Comparison of ENCODE assay signal across 29 cellular contexts in the genomic region with DNA sequence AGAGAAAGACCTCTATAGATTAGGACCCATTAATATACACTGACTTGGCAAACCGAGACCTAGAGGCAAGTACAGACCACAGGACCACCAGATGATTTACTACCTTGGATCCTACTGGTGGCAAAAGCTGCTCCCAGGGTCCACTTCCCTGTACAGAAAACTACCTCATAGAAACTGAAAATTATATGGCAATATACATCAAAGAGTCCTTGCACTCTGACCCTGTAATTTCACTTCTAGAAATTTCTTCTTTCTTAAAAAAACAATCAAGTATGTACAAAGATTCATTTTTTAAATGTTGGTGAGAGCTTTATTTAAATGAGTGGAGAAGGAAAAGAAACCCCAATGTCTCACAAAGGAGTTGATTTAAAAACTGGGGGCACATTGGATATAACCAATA.
"Had no signal": no experiment of that assay in that cellular context is flagged by ENCODE, and none has a peak within 500 bp of the region (broad histone marks: within the 10 kb centered on the region; RNA-seq: fewer than 3 reads in every experiment).

No MANE protein-coding gene starts in this region.

- H3K27me3 Mint-ChIP-seq: stimulated activated memory B cell treated with anti-CD40 and anti-IgM and Interleukin-4, amounts not matched to agents 10 μg/mL and 1 μg/mL and 100 μg/mL, for 72 hours; stimulated activated naive CD8-positive, alpha-beta T cell treated with anti-CD3 and anti-CD28 coated beads, Interleukin-15, amount 100 ng/mL, for 72 hours; stimulated activated naive CD8-positive, alpha-beta T cell treated with anti-CD3 and anti-CD28 coated beads, Interleukin-15, Interleukin-2, amounts not matched to agents 100 ng/mL and 50 ng/mL, for 24 hours had no signal

- DNase-seq: stimulated activated CD4-positive, alpha-beta T cell treated with anti-CD3 and anti-CD28 coated beads, Interleukin-2, amount 100 ng/mL, for 48 hours; stimulated activated CD4-positive, alpha-beta T cell treated with anti-CD3 and anti-CD28 coated beads, Interleukin-4, amount 100 ng/mL, for 1 hour; stimulated activated CD4-positive, alpha-beta T cell treated with anti-CD3 and anti-CD28 coated beads, Interleukin-4, amount 100 ng/mL, for 24 hours; stimulated activated CD4-positive, alpha-beta T cell treated with anti-CD3 and anti-CD28 coated beads, Interleukin-4, amount 100 ng/mL, for 4 hours; stimulated activated CD8-positive, alpha-beta memory T cell treated with anti-CD3 and anti-CD28 coated beads, Interleukin-4, amount 100 ng/mL, for 48 hours; stimulated activated naive B cell treated with anti-CD40 and anti-IgM and Interleukin-4, amounts not matched to agents 10 μg/mL and 1 μg/mL and 100 μg/mL, for 72 hours; stimulated activated naive CD4-positive, alpha-beta T cell; stimulated activated naive CD4-positive, alpha-beta T cell treated with Interleukin-2 at 50 U/mL for 16 hours; stimulated activated naive CD8-positive, alpha-beta T cell treated with anti-CD3 and anti-CD28 coated beads, Interleukin-15, amount 100 ng/mL, for 72 hours; stimulated activated naive CD8-positive, alpha-beta T cell treated with anti-CD3 and anti-CD28 coated beads, Interleukin-15, Interleukin-2, amounts not matched to agents 100 U/mL and 50 U/mL, for 24 hours; stomach; substantia nigra; testis; thyroid gland; tibial artery; transverse colon; trophoblast cell; upper lobe of left lung; upper lobe of right lung; uterus had no signal

- H3K4me1 ChIP-seq: stomach, suprapubic skin, testis, thyroid gland, tibial artery, tibial nerve, transverse colon, upper lobe of right lung, uterus, vagina had no signal

- ATAC-seq: stimulated activated effector memory CD8-positive, alpha-beta T cell treated with anti-CD3 and anti-CD28 coated beads, Interleukin-12 subunit alpha, Interleukin-12 subunit beta, amount 100 ng/mL, for 72 hours; stimulated activated memory B cell treated with anti-CD40 and anti-IgM and Interleukin-4, amounts not matched to agents 10 μg/mL and 1 μg/mL and 100 μg/mL, for 72 hours; stimulated activated naive B cell treated with anti-CD40 and anti-IgM and Interleukin-4, amounts not matched to agents 10 μg/mL and 1 μg/mL and 100 μg/mL, for 72 hours; stimulated activated naive CD8-positive, alpha-beta T cell treated with anti-CD3 and anti-CD28 coated beads, Interleukin-15, amount 100 ng/mL, for 72 hours; stimulated activated naive CD8-positive, alpha-beta T cell treated with anti-CD3 and anti-CD28 coated beads, Interleukin-15, Interleukin-2, amounts not matched to agents 100 U/mL and 50 U/mL, for 24 hours; upper lobe of right lung had no signal

- H3K27ac Mint-ChIP-seq: stimulated activated effector memory CD8-positive, alpha-beta T cell treated with anti-CD3 and anti-CD28 coated beads, Interleukin-12 subunit alpha, Interleukin-12 subunit beta, amount 100 ng/mL, for 72 hours; stimulated activated memory B cell treated with anti-CD40 and anti-IgM and Interleukin-4, amounts not matched to agents 10 μg/mL and 1 μg/mL and 100 μg/mL, for 72 hours; stimulated activated naive B cell treated with anti-CD40 and anti-IgM and Interleukin-4, amounts not matched to agents 10 μg/mL and 1 μg/mL and 100 μg/mL, for 72 hours; stimulated activated naive CD8-positive, alpha-beta T cell treated with anti-CD3 and anti-CD28 coated beads, Interleukin-15, amount 100 ng/mL, for 72 hours; stimulated activated naive CD8-positive, alpha-beta T cell treated with anti-CD3 and anti-CD28 coated beads, Interleukin-15, Interleukin-2, amounts not matched to agents 100 ng/mL and 50 ng/mL, for 24 hours; type B pancreatic cell had no signal

- H3K36me3 Mint-ChIP-seq: stimulated activated effector memory CD8-positive, alpha-beta T cell treated with anti-CD3 and anti-CD28 coated beads, Interleukin-12 subunit alpha, Interleukin-12 subunit beta, amount 100 ng/mL, for 72 hours had no signal

- H3K9me3 Mint-ChIP-seq: stimulated activated effector memory CD8-positive, alpha-beta T cell treated with anti-CD3 and anti-CD28 coated beads, Interleukin-12 subunit alpha, Interleukin-12 subunit beta, amount 100 ng/mL, for 72 hours; stimulated activated naive CD8-positive, alpha-beta T cell treated with anti-CD3 and anti-CD28 coated beads, Interleukin-15, amount 100 ng/mL, for 72 hours; stimulated activated naive CD8-positive, alpha-beta T cell treated with anti-CD3 and anti-CD28 coated beads, Interleukin-15, Interleukin-2, amounts not matched to agents 100 ng/mL and 50 ng/mL, for 24 hours had no signal

- H3K27ac ChIP-seq: stomach, suprapubic skin, testis, thoracic aorta, thyroid gland, tibial artery, tibial nerve, transverse colon, upper lobe of left lung, upper lobe of right lung, uterus, vagina had no signal

- H3K36me3 ChIP-seq: stomach, suprapubic skin, thoracic aorta, thyroid gland, tibial artery, tibial nerve, transverse colon, upper lobe of left lung, upper lobe of right lung, uterus, vagina had no signal

- H3K4me1 Mint-ChIP-seq: stimulated activated effector memory CD8-positive, alpha-beta T cell treated with anti-CD3 and anti-CD28 coated beads, Interleukin-12 subunit alpha, Interleukin-12 subunit beta, amount 100 ng/mL, for 72 hours; stimulated activated memory B cell treated with anti-CD40 and anti-IgM and Interleukin-4, amounts not matched to agents 10 μg/mL and 1 μg/mL and 100 μg/mL, for 72 hours; stimulated activated naive B cell treated with anti-CD40 and anti-IgM and Interleukin-4, amounts not matched to agents 10 μg/mL and 1 μg/mL and 100 μg/mL, for 72 hours; stimulated activated naive CD8-positive, alpha-beta T cell treated with anti-CD3 and anti-CD28 coated beads, Interleukin-15, amount 100 ng/mL, for 72 hours had no signal

- H3K4me3 ChIP-seq: stomach, suprapubic skin, testis, thoracic aorta, thyroid gland, tibial artery, tibial nerve, transverse colon, upper lobe of left lung, upper lobe of right lung, uterus, vagina had no signal

- H3K27me3 ChIP-seq: stomach, suprapubic skin, testis, thyroid gland, tibial nerve, transverse colon, upper lobe of left lung, upper lobe of right lung, uterus, vagina had no signal

- H3K9me3 ChIP-seq: testis, thyroid gland, upper lobe of right lung, uterus, vagina had no signal

- FAIRE-seq: urothelium cell line had no signal

- H3K4me3 Mint-ChIP-seq: stimulated activated effector memory CD8-positive, alpha-beta T cell treated with anti-CD3 and anti-CD28 coated beads, Interleukin-12 subunit alpha, Interleukin-12 subunit beta, amount 100 ng/mL, for 72 hours; stimulated activated memory B cell treated with anti-CD40 and anti-IgM and Interleukin-4, amounts not matched to agents 10 μg/mL and 1 μg/mL and 100 μg/mL, for 72 hours; stimulated activated naive B cell treated with anti-CD40 and anti-IgM and Interleukin-4, amounts not matched to agents 10 μg/mL and 1 μg/mL and 100 μg/mL, for 72 hours; stimulated activated naive CD8-positive, alpha-beta T cell treated with anti-CD3 and anti-CD28 coated beads, Interleukin-15, amount 100 ng/mL, for 72 hours; stimulated activated naive CD8-positive, alpha-beta T cell treated with anti-CD3 and anti-CD28 coated beads, Interleukin-15, Interleukin-2, amounts not matched to agents 100 ng/mL and 50 ng/mL, for 24 hours; type B pancreatic cell had no signal
